In the genomic region with DNA sequence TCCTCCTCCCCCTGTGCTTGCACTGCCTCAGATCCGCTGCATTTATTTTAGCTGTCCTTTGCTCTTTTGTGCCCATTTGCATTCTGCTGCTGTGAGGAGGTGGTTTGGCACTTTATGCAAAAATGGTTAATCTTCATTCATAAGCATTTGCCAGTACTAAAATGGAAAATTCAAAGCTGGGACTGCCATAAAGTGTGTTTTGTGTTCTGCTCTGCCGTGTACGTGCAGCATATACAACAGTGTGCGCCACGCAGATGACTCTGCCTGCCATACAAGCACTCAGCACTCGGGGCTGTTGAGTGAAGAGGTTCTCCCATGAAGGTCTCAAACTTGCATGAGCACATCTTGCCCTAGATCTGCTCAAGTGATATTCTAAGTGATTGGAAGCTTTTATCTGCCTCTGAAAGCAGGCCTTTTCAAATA, we compare ENCODE assay signal across 9 cellular contexts.
A peak's percentile ranks its signal among the peaks of the same experiment; 100 is the strongest.
DNase-seq lines count a peak whose midpoint lies in the region; TF ChIP-seq lines count a peak whose summit lies in the region.
"Had no signal": no experiment of that assay in that cellular context is flagged by ENCODE, and none has a peak within 500 bp of the region (broad histone marks: within the 10 kb centered on the region; RNA-seq: fewer than 3 reads in every experiment).

No MANE protein-coding gene starts in this region.

- DNase-seq in NCI-H510A treated with DMSO at 0.1 percent for 48 hours (lab: John Stamatoyannopoulos, UW) (peak; percentile 45), NCI-H510A (lab: John Stamatoyannopoulos, UW) (no peak), PC-9 (no peak), germinal center (ENCODE audit: low spot score) (peak; percentile 7), NCI-H2107 (lab: John Stamatoyannopoulos, UW) (no peak), activated gamma-delta T cell (lab: John Stamatoyannopoulos, UW) (no peak), GDM1 (lab: John Stamatoyannopoulos, UW) (no peak)

- CTCF ChIA-PET in PC-9 (lab: Charles Lee) = no interaction called here

- no peak for TF ChIP-seq CTCF in PC-9 (conservative IDR thresholded peaks at IDR 0.05)

- peak overlapping the region; percentile 50 for H3K9ac ChIP-seq in skeletal muscle satellite cell (ENCODE audit: low read depth, low read length)

- H2AFZ ChIP-seq in PC-9 = no peak overlapping the region

- H3K4me1 ChIP-seq in PC-9 (replicated peaks; ENCODE audit: insufficient read depth) = peaks cover 78% of the 10 kb centered on the region
- H3K4me1 ChIP-seq in skeletal muscle satellite cell (ENCODE audit: control insufficient read depth, insufficient read depth, low read length) = peaks cover 70% of the 10 kb centered on the region

- H4K20me1 ChIP-seq in PC-9 (ENCODE audit: insufficient read depth) = no peaks in the 10 kb centered on the region

- intact Hi-C loops in PC-9 (cut with micrococcal nuclease; ENCODE audit: unreplicated experiment) = no loop called here

- POLR2A ChIA-PET in PC-9 (lab: Charles Lee; ENCODE audit: unreplicated experiment) = interaction anchor here (0.5 to 0.7 kb wide), 2 partner anchors 37 to 99 kb away, joined by 4 to 8 read pairs; no protein-coding TSS in a partner anchor

- H3K36me3 ChIP-seq in PC-9 (ENCODE audit: low read depth) = no peaks in the 10 kb centered on the region
- no peaks in the 10 kb centered on the region for H3K36me3 ChIP-seq in skeletal muscle satellite cell (ENCODE audit: insufficient read depth, low read length)
- H3K36me3 ChIP-seq: cardiac muscle cell had no signal

- H3F3A ChIP-seq in PC-9 (ENCODE audit: insufficient read depth, low read depth) = peaks cover 43% of the 10 kb centered on the region

- peak overlapping the region; percentile 59; the same call in 1 of the 2 replicates for H3K4me3 ChIP-seq in PC-9
- peak overlapping the region; percentile 31 for H3K4me3 ChIP-seq in skeletal muscle satellite cell (ENCODE audit: low read length)
- H3K4me3 ChIP-seq: cardiac muscle cell had no signal

- peak overlapping the region; percentile 96 for H3K27ac ChIP-seq in PC-9
- H3K27ac ChIP-seq: cardiac muscle cell had no signal

- no TSS peak for BruUV-seq in PC-9 (replicated peaks; lab: Mats Ljungman, UMichigan)

- H3K4me2 ChIP-seq in PC-9 (peak overlapping the region; percentile 87), skeletal muscle satellite cell (ENCODE audit: low read length) (peak overlapping the region; percentile 73)

- no peaks in the 10 kb centered on the region for H3K27me3 ChIP-seq in PC-9 (ENCODE audit: insufficient read depth, low read depth)
- no peaks in the 10 kb centered on the region for H3K27me3 ChIP-seq in skeletal muscle satellite cell (ENCODE audit: control insufficient read depth, insufficient read depth, low read length)
- H3K27me3 ChIP-seq: cardiac muscle cell had no signal

- no peaks in the 10 kb centered on the region for H3K9me3 ChIP-seq in PC-9 (ENCODE audit: insufficient read depth, low read depth)
- H3K9me3 ChIP-seq in skeletal muscle satellite cell (replicated peaks; ENCODE audit: low read length) = no peaks in the 10 kb centered on the region

- no peaks in the 10 kb centered on the region for H3K9me2 ChIP-seq in PC-9 (ENCODE audit: insufficient read depth)

- H3K79me2 ChIP-seq in PC-9 (ENCODE audit: low read depth) = peaks cover 86% of the 10 kb centered on the region

Comparison
In these comparisons a context has a peak if more than half of its experiments do, and no peak if none do; other contexts are left out.
1. DNase-seq: peak in NCI-H510A treated with DMSO at 0.1 percent for 48 hours (single experiment) and germinal center (single experiment); none in NCI-H510A (single experiment), PC-9 (0 of 2), NCI-H2107 (single experiment), activated gamma-delta T cell (single experiment) and GDM1 (single experiment).